Comparison of ENCODE assay signal across 18 cellular contexts in the genomic region with DNA sequence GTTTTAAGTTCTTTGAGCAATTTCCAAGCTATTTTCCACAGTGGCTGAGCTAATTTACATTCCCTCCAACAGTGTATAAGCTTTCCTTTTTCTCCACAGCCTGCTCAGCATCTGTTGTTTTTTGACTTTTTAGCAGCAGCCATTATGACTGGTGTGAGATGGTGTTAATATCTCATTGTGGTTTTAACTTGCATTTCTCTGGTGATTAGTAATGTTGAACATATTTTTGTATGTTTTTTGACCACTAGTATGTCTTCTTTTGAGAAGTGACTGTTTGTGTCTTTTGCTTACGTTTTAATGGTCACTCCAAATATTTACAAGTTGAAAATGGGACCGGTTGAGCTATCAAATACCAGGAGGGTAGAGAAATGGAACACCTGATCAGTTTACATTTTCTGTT. TPM values are rescaled to one million over a fixed set of nuclear protein-coding genes. Genes with fewer than 3 reads are reported as not detected.
DNase-seq lines count a peak whose midpoint lies in the region; ATAC-seq and TF ChIP-seq lines count a peak whose summit lies in the region.
"Had no signal": no experiment of that assay in that cellular context is flagged by ENCODE, and none has a peak within 500 bp of the region (broad histone marks: within the 10 kb centered on the region; RNA-seq: fewer than 3 reads in every experiment).

No MANE protein-coding gene starts in this region.

- H3K4me3 ChIP-seq in GM23248 (no peak overlapping the region), fibroblast of mammary gland (ENCODE audit: control insufficient read depth, low read depth, low read length) (no peak overlapping the region), smooth muscle cell (no peak overlapping the region)

- no peaks in the 10 kb centered on the region for H3K27me3 ChIP-seq in GM23248 (replicated peaks; ENCODE audit: insufficient read depth)
- no peaks in the 10 kb centered on the region for H3K27me3 ChIP-seq in smooth muscle cell (ENCODE audit: low read depth)

- H3K9me2 ChIP-seq in GM23248 (ENCODE audit: insufficient read depth) = no peaks in the 10 kb centered on the region
- H3K9me2 ChIP-seq: SK-N-SH had no signal

- no peak overlapping the region for H2AFZ ChIP-seq in GM23248
- no peak overlapping the region for H2AFZ ChIP-seq in smooth muscle cell (ENCODE audit: low read depth)

- H4K20me1 ChIP-seq in GM23248 (ENCODE audit: insufficient read depth) (no peaks in the 10 kb centered on the region), smooth muscle cell (ENCODE audit: low read depth) (no peaks in the 10 kb centered on the region)

- H3K79me2 ChIP-seq in GM23248 (ENCODE audit: insufficient read depth) (no peaks in the 10 kb centered on the region), smooth muscle cell (ENCODE audit: low read depth) (no peaks in the 10 kb centered on the region)

- DNase-seq in GM23248 = peak; percentile 57
- DNase-seq in amniotic epithelial cell (ENCODE audit: low read depth) = peak; percentile 74
- peak; percentile 51 for DNase-seq in fibroblast of mammary gland (ENCODE audit: low read depth)
- no peak for DNase-seq in smooth muscle cell (lab: John Stamatoyannopoulos, UW; ENCODE audit: unreplicated experiment)
- DNase-seq in NCI-H2081 (lab: John Stamatoyannopoulos, UW) = no peak
- DNase-seq in NCI-H128 (lab: John Stamatoyannopoulos, UW; ENCODE audit: unreplicated experiment) = no peak
- DNase-seq: KG1; NCI-H1092; NCI-H187; NCI-H2171; NCI-H446; NK-92 treated with Interleukin-12 subunit alpha and Interleukin-12 subunit beta, amount 100 ng/mL, for 24 hours; SHP77; SK-N-SH had no signal

- H3K9me3 ChIP-seq in GM23248 (ENCODE audit: low read depth) (no peaks in the 10 kb centered on the region), smooth muscle cell (replicated peaks; ENCODE audit: low read depth) (no peaks in the 10 kb centered on the region)
- H3K9me3 ChIP-seq: SK-N-SH had no signal

- in situ Hi-C loops in GM23248 (cut with MboI) = no loop called here

- WGBS in GM23248 (ENCODE audit: low coverage in 1 of 2, low lambda C conversion rate in 2 of 2, missing lambda C conversion rate in 2 of 2), 2 experiments = 77 to 85% methylated on average over 2 of the region's 2 CpGs
- 24% methylated on average over 2 of the region's 2 CpGs for WGBS in smooth muscle cell (ENCODE audit: low lambda C conversion rate)

- TF ChIP-seq CTCF in fibroblast of mammary gland (conservative IDR thresholded peaks at IDR 0.05; ENCODE audit: control insufficient read depth, insufficient read depth, low read depth, low read length) (no peak), smooth muscle cell (IDR thresholded peaks at IDR 0.05; ENCODE audit: borderline replicate concordance, insufficient read depth, poor library complexity, severe bottlenecking) (no peak)

- no peak for ATAC-seq in HG03378 (IDR thresholded peaks at IDR 0.05; ENCODE audit: unreplicated experiment)
- ATAC-seq: HCT116 had no signal

- H3K4me2 ChIP-seq in GM23248 (ENCODE audit: unreplicated experiment) (no peak overlapping the region), smooth muscle cell (no peak overlapping the region)
- H3K4me2 ChIP-seq: SK-N-SH had no signal

- H3K4me1 ChIP-seq in GM23248 (ENCODE audit: insufficient read depth) = peaks cover 47% of the 10 kb centered on the region
- H3K4me1 ChIP-seq in smooth muscle cell (ENCODE audit: low read depth) = peaks cover 8% of the 10 kb centered on the region

- H3K27ac ChIP-seq in GM23248 (peak overlapping the region; percentile 33), smooth muscle cell (ENCODE audit: low read depth) (peak overlapping the region; percentile 30)

- H3K36me3 ChIP-seq in GM23248 (ENCODE audit: low read depth) = no peaks in the 10 kb centered on the region
- no peaks in the 10 kb centered on the region for H3K36me3 ChIP-seq in smooth muscle cell (ENCODE audit: low read depth)

- no peak overlapping the region for H3K9ac ChIP-seq in GM23248
- no peak overlapping the region for H3K9ac ChIP-seq in smooth muscle cell (ENCODE audit: low read depth)
- H3K9ac ChIP-seq: SK-N-SH had no signal

- peaks cover 25% of the 10 kb centered on the region for H3F3A ChIP-seq in GM23248 (ENCODE audit: insufficient read depth)
- peaks cover 11% of the 10 kb centered on the region for H3F3A ChIP-seq in smooth muscle cell (ENCODE audit: low read depth)

RNA-seq across cellular contexts. Expression of a gene that starts 20.4 kb away (rescaled TPM):
- total RNA-seq in GM23248 (2014; rRNA removed; shearing (Covaris generic)) = 22.5 and 25.9 TPM in 2 replicates
- polyA plus RNA-seq in GM23248 (2016; fragmentation: Nextera tagmentation; extraction: Ambion mirVana) (84.7 and 87.0 TPM in 2 replicates), smooth muscle cell (22.3 and 31.2 TPM in 2 replicates)
- 13.4 and 18.9 TPM in 2 replicates for total RNA-seq in smooth muscle cell

RNA-seq across cellular contexts. Expression of a gene that starts 35.6 kb away (rescaled TPM):
- not detected in 2 replicates for total RNA-seq in GM23248 (2014; rRNA removed; shearing (Covaris generic))
- not detected in 2 replicates for polyA plus RNA-seq in GM23248 (2016; fragmentation: Nextera tagmentation; extraction: Ambion mirVana)
- not detected in 2 replicates for total RNA-seq in smooth muscle cell
- polyA plus RNA-seq in smooth muscle cell = not detected in 2 replicates
- total RNA-seq: MCF 10A, OCI-LY7 had no signal

RNA-seq across cellular contexts. Expression of a gene that starts 51.4 kb away (rescaled TPM):
- 435 and 654 TPM in 2 replicates for total RNA-seq in GM23248 (2014; rRNA removed; shearing (Covaris generic))
- 706 and 730 TPM in 2 replicates for polyA plus RNA-seq in GM23248 (2016; fragmentation: Nextera tagmentation; extraction: Ambion mirVana)
- total RNA-seq in smooth muscle cell = 139 TPM in 2 replicates
- 104 and 145 TPM in 2 replicates for polyA plus RNA-seq in smooth muscle cell
- total RNA-seq: MCF 10A, OCI-LY7 had no signal

Comparison
In these comparisons a context has a peak if more than half of its experiments do, and no peak if none do; other contexts are left out.
1. DNase-seq: peak in GM23248 (single experiment), amniotic epithelial cell (single experiment) and fibroblast of mammary gland (single experiment); none in smooth muscle cell (single experiment), NCI-H2081 (0 of 2) and NCI-H128 (single experiment).